Comparison of ENCODE assay signal across 7 cellular contexts in genomic region chr4:108050166-108051111, GRCh38.
DNase-seq lines count a peak whose midpoint lies in the region; ATAC-seq, FAIRE-seq and TF ChIP-seq lines count a peak whose summit lies in the region.
"Not testable (repeated sequence)": the region's sequence is repeated elsewhere in the genome, so short reads cannot be mapped to it uniquely, and the experiment has no call there.

No MANE protein-coding gene starts in this region.

- not testable (repeated sequence) for H4K91ac ChIP-seq in H1 (replicated peaks; ENCODE audit: insufficient read length, low read length); neuronal stem cell (ENCODE audit: low read depth, low read length, poor library complexity)

- intact Hi-C loops in CD8-positive, alpha-beta T cell (cut with DNase I, micrococcal nuclease): loop anchor here (2.0 to 5.0 kb wide), 2 partner anchors 14 to 117 kb away; partner anchors contain the start of gene LEF1 (in 1 of the 2)
- intact Hi-C loops in activated CD4-positive, alpha-beta T cell treated with anti-CD3 and anti-CD28 coated beads, Interleukin-2, amount 10 ng/mL, durations not matched to agents 24 days and 14 days (cut with micrococcal nuclease): loop anchor here (5.0 kb wide), 1 partner anchor 382 kb away; no protein-coding TSS in a partner anchor

- peaks cover 91% of the 10 kb centered on the region for H3K4me1 ChIP-seq in CD8-positive, alpha-beta T cell (ENCODE audit: insufficient read depth, low read length)
- not testable (repeated sequence) for H3K4me1 ChIP-seq in H1 (replicated peaks in 1 of 4; ENCODE audit: control insufficient read depth in 3 of 4, insufficient read depth in 4 of 4, low read length in 3 of 4); neuronal stem cell (ENCODE audit: control insufficient read depth in 2 of 2, insufficient read depth in 1 of 2, low read depth in 1 of 2, low read length in 2 of 2)

- H2AK5ac ChIP-seq in H1 (ENCODE audit: low read depth, low read length); neuronal stem cell (ENCODE audit: low read depth, low read length): not testable (repeated sequence)

- H4K8ac ChIP-seq in H1 (ENCODE audit: extremely low read depth, insufficient read depth, low read length); neuronal stem cell (ENCODE audit: low read depth, low read length): not testable (repeated sequence)

- not testable (repeated sequence) for TF ChIP-seq POLR2A in H1 (IDR thresholded peaks at IDR 0.05; ENCODE audit: control extremely low read depth in 1 of 2, low read depth in 2 of 2, low read length in 2 of 2)

- not testable (repeated sequence) for H2BK15ac ChIP-seq in H1 (ENCODE audit: low read length); neuronal stem cell (ENCODE audit: low read length)

- not testable (repeated sequence) for H2AFZ ChIP-seq in H1 (ENCODE audit: low read length); neuronal stem cell (ENCODE audit: low read length)

- H3K9me3 ChIP-seq in CD8-positive, alpha-beta T cell (ENCODE audit: low read length); KOPT-K1 (ENCODE audit: insufficient read depth, low read length, poor library complexity, severe bottlenecking); H1 (ENCODE audit: insufficient read depth in 2 of 2, low read depth in 1 of 2, low read length in 1 of 2); neuronal stem cell (replicated peaks in 1 of 2; ENCODE audit: control insufficient read depth in 2 of 2, insufficient read depth in 1 of 2, low read depth in 1 of 2, low read length in 2 of 2): not testable (repeated sequence)

- not testable (repeated sequence) for H2BK120ac ChIP-seq in H1 (replicated peaks; ENCODE audit: low read depth, low read length); neuronal stem cell (ENCODE audit: low read depth, low read length)

- H2BK5ac ChIP-seq in H1 (ENCODE audit: low read depth, low read length); neuronal stem cell (ENCODE audit: low read length): not testable (repeated sequence)

- H3K27ac Mint-ChIP-seq in CD8-positive, alpha-beta T cell: peak overlapping the region; percentile 95
- peak overlapping the region; percentile 99 for H3K27ac Mint-ChIP-seq in activated CD4-positive, alpha-beta T cell treated with anti-CD3 and anti-CD28 coated beads, Interleukin-2, amount 10 ng/mL, durations not matched to agents 24 days and 14 days
- H3K27ac Mint-ChIP-seq in activated T-cell treated with anti-CD3 and anti-CD28 coated beads, Interleukin-2, amount 50 U/mL, for 72 hours: peak overlapping the region; percentile 100
- peak overlapping the region; percentile 98 for H3K27ac Mint-ChIP-seq in activated naive CD8-positive, alpha-beta T cell treated with anti-CD3 and anti-CD28 coated beads for 36 hours

- not testable (repeated sequence) for H3K4me2 ChIP-seq in H1 (ENCODE audit: insufficient read depth in 1 of 2, low read depth in 2 of 2, low read length in 2 of 2); neuronal stem cell (ENCODE audit: insufficient read depth, low read length, poor library complexity, severe bottlenecking)

- H3K9ac ChIP-seq in H1 (replicated peaks in 1 of 4; ENCODE audit: extremely low read depth in 1 of 4, low read depth in 3 of 4, low read length in 3 of 4); neuronal stem cell (ENCODE audit: low read depth, low read length, poor library complexity): not testable (repeated sequence)

- H3K14ac ChIP-seq in H1 (ENCODE audit: insufficient read length); neuronal stem cell (ENCODE audit: low read length): not testable (repeated sequence)

- not testable (repeated sequence) for H2BK20ac ChIP-seq in H1 (ENCODE audit: low read length)

- not testable (repeated sequence) for H3K27me3 ChIP-seq in CD8-positive, alpha-beta T cell (ENCODE audit: insufficient read depth, low read length); H1 (replicated peaks in 1 of 4; ENCODE audit: control insufficient read depth in 3 of 4, extremely low read depth in 1 of 4, insufficient read depth in 3 of 4, low read length in 3 of 4); neuronal stem cell (ENCODE audit: control insufficient read depth in 3 of 3, insufficient read depth in 3 of 3, low read depth in 1 of 3, low read length in 3 of 3)

- CTCF ChIA-PET in CD8-positive, alpha-beta T cell (lab: Charles Lee): interaction anchor here (0.6 to 1.0 kb wide), 3 partner anchors 10 to 20 kb away, joined by 3 to 4 read pairs (median 3); no protein-coding TSS in a partner anchor
- CTCF ChIA-PET in H1 (lab: Charles Lee; ENCODE audit: partially characterized antibody): interaction anchor here (0.8 to 2.1 kb wide), 3 partner anchors 9 to 522 kb away, joined by 4 to 7 read pairs (median 4); no protein-coding TSS in a partner anchor

- H3K36me3 ChIP-seq in CD8-positive, alpha-beta T cell (ENCODE audit: insufficient read depth, low read length): peaks cover 54% of the 10 kb centered on the region
- H3K36me3 ChIP-seq in KOPT-K1 (ENCODE audit: insufficient read depth, low read length) (peaks cover 91% of the 10 kb centered on the region), neuronal stem cell (replicated peaks in 1 of 2; ENCODE audit: control insufficient read depth in 2 of 2, insufficient read depth in 2 of 2, low read length in 2 of 2) (peaks cover 0 to 18% of the 10 kb centered on the region in 2 donors)
- not testable (repeated sequence) for H3K36me3 ChIP-seq in H1 (ENCODE audit: control insufficient read depth in 2 of 4, insufficient read depth in 4 of 4, low read length in 3 of 4)

- not testable (repeated sequence) for H3K4ac ChIP-seq in H1 (replicated peaks; ENCODE audit: insufficient read length, low read depth, low read length); neuronal stem cell (ENCODE audit: low read length)

- not testable (repeated sequence) for H3K23me2 ChIP-seq in H1 (ENCODE audit: low read depth, low read length)

- 73% methylated on average over 9 of the region's 10 CpGs; no CpG with 5 or more reads in 1 of the 2 experiments for WGBS in H1 (ENCODE audit: extremely low coverage in 1 of 2, insufficient coverage in 1 of 2, insufficient read length in 1 of 2, insufficient replicate concordance in 2 of 2, low coverage in 1 of 2, low lambda C conversion rate in 2 of 2, missing lambda C conversion rate in 1 of 2), 2 experiments
- no CpG with 5 or more reads among the region's 10 CpGs for WGBS in neuronal stem cell (ENCODE audit: extremely low coverage in 2 of 2, insufficient read length in 2 of 2, insufficient replicate concordance in 1 of 2), 2 donors

- peak overlapping the region; percentile 22 for H3K27ac ChIP-seq in CD8-positive, alpha-beta T cell (ENCODE audit: low read depth, low read length)
- peak overlapping the region; percentile 68 for H3K27ac ChIP-seq in KOPT-K1 (ENCODE audit: low read depth, low read length, poor library complexity, severe bottlenecking)
- not testable (repeated sequence) for H3K27ac ChIP-seq in H1 (ENCODE audit: low read depth, low read length); neuronal stem cell (replicated peaks; ENCODE audit: low read length)

- H3K4me3 ChIP-seq in CD8-positive, alpha-beta T cell (ENCODE audit: low read depth, low read length); H1 (ENCODE audit: extremely low read depth in 1 of 4, insufficient read depth in 2 of 4, low read depth in 3 of 4, low read length in 4 of 4); neuronal stem cell (ENCODE audit: low read length in 2 of 2): not testable (repeated sequence)

- not testable (repeated sequence) for TF ChIP-seq CTCF in CD8-positive, alpha-beta T cell (IDR thresholded peaks at IDR 0.05); H1 (IDR thresholded peaks at IDR 0.05; ENCODE audit: control extremely low read depth in 1 of 3, insufficient read depth in 1 of 3, low read depth in 1 of 3, low read length in 3 of 3)

- POLR2A ChIA-PET in CD8-positive, alpha-beta T cell (lab: Charles Lee): interaction anchor here (1.0 to 1.7 kb wide), 7 partner anchors 7 to 102 kb away, joined by 3 to 5 read pairs (median 3); no protein-coding TSS in a partner anchor
- POLR2A ChIA-PET in H1 (lab: Charles Lee; ENCODE audit: partially characterized antibody): not testable (repeated sequence)

- FAIRE-seq in H1 (lab: Jason Lieb, UNC): peak; percentile 72

- ATAC-seq in CD8-positive, alpha-beta T cell: peak; percentile 33
- peak; percentile 28 to 47 for ATAC-seq in activated T-cell treated with anti-CD3 and anti-CD28 coated beads, Interleukin-2, amount 50 U/mL, for 72 hours (replicated peaks in 1 of 2)

- not testable (repeated sequence) for H3K18ac ChIP-seq in H1 (ENCODE audit: extremely low read depth, low read length)
- peak overlapping the region; percentile 35 for H3K18ac ChIP-seq in neuronal stem cell (ENCODE audit: low read length)

- H3K9me3 Mint-ChIP-seq in CD8-positive, alpha-beta T cell; activated CD4-positive, alpha-beta T cell treated with anti-CD3 and anti-CD28 coated beads, Interleukin-2, amount 10 ng/mL, durations not matched to agents 24 days and 14 days; activated T-cell treated with anti-CD3 and anti-CD28 coated beads, Interleukin-2, amount 50 U/mL, for 72 hours; activated naive CD8-positive, alpha-beta T cell treated with anti-CD3 and anti-CD28 coated beads for 36 hours: not testable (repeated sequence)

- H3K23ac ChIP-seq in H1 (ENCODE audit: insufficient read length); neuronal stem cell (ENCODE audit: low read depth, low read length, poor library complexity): not testable (repeated sequence)

- peak overlapping the region; percentile 82 for H3K4me3 Mint-ChIP-seq in CD8-positive, alpha-beta T cell
- peak overlapping the region; percentile 91 for H3K4me3 Mint-ChIP-seq in activated CD4-positive, alpha-beta T cell treated with anti-CD3 and anti-CD28 coated beads, Interleukin-2, amount 10 ng/mL, durations not matched to agents 24 days and 14 days
- peak overlapping the region; percentile 86 to 98 for H3K4me3 Mint-ChIP-seq in activated T-cell treated with anti-CD3 and anti-CD28 coated beads, Interleukin-2, amount 50 U/mL, for 72 hours
- H3K4me3 Mint-ChIP-seq in activated naive CD8-positive, alpha-beta T cell treated with anti-CD3 and anti-CD28 coated beads for 36 hours: peak overlapping the region; percentile 79

- not testable (repeated sequence) for H2BK12ac ChIP-seq in H1 (ENCODE audit: low read depth, low read length); neuronal stem cell (ENCODE audit: low read length)

- H3K79me2 ChIP-seq in H1 (ENCODE audit: control insufficient read depth in 1 of 2, insufficient read depth in 2 of 2, low read length in 2 of 2): not testable (repeated sequence)

- not testable (repeated sequence) for DNase-seq in CD8-positive, alpha-beta T cell; activated T-cell treated with anti-CD3 and anti-CD28 coated beads, Interleukin-2, amount 50 U/mL, for 72 hours; activated naive CD8-positive, alpha-beta T cell treated with anti-CD3 and anti-CD28 coated beads for 36 hours; H1 (ENCODE audit: low read depth in 1 of 2, low spot score in 2 of 2); neuronal stem cell (ENCODE audit: low spot score)
- DNase-seq in activated CD4-positive, alpha-beta T cell treated with anti-CD3 and anti-CD28 coated beads, Interleukin-2, amount 10 ng/mL, durations not matched to agents 24 days and 14 days: peak; percentile 66

- not testable (repeated sequence) for TF ChIP-seq RAD21 in H1 (IDR thresholded peaks at IDR 0.05 in 1 of 2, conservative IDR thresholded peaks at IDR 0.05 in 1 of 2; ENCODE audit: low read depth in 2 of 2, low read length in 2 of 2)

- not testable (repeated sequence) for TF ChIP-seq EP300 in H1 (IDR thresholded peaks at IDR 0.05; ENCODE audit: borderline replicate concordance in 1 of 2, low read depth in 2 of 2, low read length in 2 of 2)

- peaks cover 84% of the 10 kb centered on the region for H3K4me1 Mint-ChIP-seq in CD8-positive, alpha-beta T cell (ENCODE audit: low read depth)
- peaks cover 67% of the 10 kb centered on the region for H3K4me1 Mint-ChIP-seq in activated CD4-positive, alpha-beta T cell treated with anti-CD3 and anti-CD28 coated beads, Interleukin-2, amount 10 ng/mL, durations not matched to agents 24 days and 14 days
- H3K4me1 Mint-ChIP-seq in activated T-cell treated with anti-CD3 and anti-CD28 coated beads, Interleukin-2, amount 50 U/mL, for 72 hours (ENCODE audit: low read depth): peaks cover 85% of the 10 kb centered on the region
- H3K4me1 Mint-ChIP-seq in activated naive CD8-positive, alpha-beta T cell treated with anti-CD3 and anti-CD28 coated beads for 36 hours: peaks cover 92% of the 10 kb centered on the region

- H4K5ac ChIP-seq in H1 (ENCODE audit: insufficient read length, low read depth, low read length): not testable (repeated sequence)

- H3K27me3 Mint-ChIP-seq in CD8-positive, alpha-beta T cell (ENCODE audit: low read depth); activated CD4-positive, alpha-beta T cell treated with anti-CD3 and anti-CD28 coated beads, Interleukin-2, amount 10 ng/mL, durations not matched to agents 24 days and 14 days; activated T-cell treated with anti-CD3 and anti-CD28 coated beads, Interleukin-2, amount 50 U/mL, for 72 hours (ENCODE audit: low read depth); activated naive CD8-positive, alpha-beta T cell treated with anti-CD3 and anti-CD28 coated beads for 36 hours: not testable (repeated sequence)

- peaks cover 82% of the 10 kb centered on the region for H3K36me3 Mint-ChIP-seq in CD8-positive, alpha-beta T cell
- H3K36me3 Mint-ChIP-seq in activated CD4-positive, alpha-beta T cell treated with anti-CD3 and anti-CD28 coated beads, Interleukin-2, amount 10 ng/mL, durations not matched to agents 24 days and 14 days (ENCODE audit: low read depth): peaks cover 65% of the 10 kb centered on the region
- peaks cover 4 to 38% of the 10 kb centered on the region in 2 donors for H3K36me3 Mint-ChIP-seq in activated T-cell treated with anti-CD3 and anti-CD28 coated beads, Interleukin-2, amount 50 U/mL, for 72 hours (ENCODE audit: insufficient read depth in 2 of 2)
- H3K36me3 Mint-ChIP-seq in activated naive CD8-positive, alpha-beta T cell treated with anti-CD3 and anti-CD28 coated beads for 36 hours: peaks cover 74% of the 10 kb centered on the region

- H4K20me1 ChIP-seq in H1 (replicated peaks in 1 of 2; ENCODE audit: control insufficient read depth in 1 of 2, insufficient read depth in 2 of 2, low read length in 2 of 2): not testable (repeated sequence)

- not testable (repeated sequence) for H3K56ac ChIP-seq in H1 (replicated peaks; ENCODE audit: insufficient read length, low read depth, low read length)

- H3K79me1 ChIP-seq in H1 (ENCODE audit: low read depth, low read length); neuronal stem cell (ENCODE audit: low read depth, low read length): not testable (repeated sequence)
